Comparison of ENCODE assay signal across 1 cellular context in genomic region chr3:195270350-195271115, GRCh38.
TF ChIP-seq lines count a peak whose summit lies in the region.

No MANE protein-coding gene starts in this region.

TF ChIP-seq in HepG2, 621 proteins besides CTCF, POLR2A, EP300 and RAD21 (continued from another document and continues in another):
- no peak for TF ChIP-seq RORA (CRISPR knock-in tag; IDR thresholded peaks at IDR 0.05)
- no peak for TF ChIP-seq GTF2F1 (IDR thresholded peaks at IDR 0.05; ENCODE audit: low read length)
- 0 out of 2 replicates have a peak, but pooled peaks have one; percentile 44 for TF ChIP-seq FOXP4 (CRISPR knock-in tag; IDR thresholded peaks at IDR 0.05)
- TF ChIP-seq ATF1 (CRISPR knock-in tag; IDR thresholded peaks at IDR 0.05) = no peak
- TF ChIP-seq ARHGAP35 (CRISPR knock-in tag; IDR thresholded peaks at IDR 0.05; ENCODE audit: borderline replicate concordance) = 0 out of 2 replicates have a peak, but pooled peaks have one; percentile 49
- TF ChIP-seq SP1 (IDR thresholded peaks at IDR 0.05) = no peak
- TF ChIP-seq SP1 (CRISPR knock-in tag; IDR thresholded peaks at IDR 0.05) = no peak
- peak; percentile 18; the same call in 1 of the 2 replicates for TF ChIP-seq ZFP82 (CRISPR knock-in tag; IDR thresholded peaks at IDR 0.05; ENCODE audit: borderline replicate concordance)
- TF ChIP-seq NBN (conservative IDR thresholded peaks at IDR 0.05) = no peak
- TF ChIP-seq PHF21A (CRISPR knock-in tag; IDR thresholded peaks at IDR 0.05) = no peak; the same call in 1 of the 2 replicates
- TF ChIP-seq ZNF570 (CRISPR knock-in tag; IDR thresholded peaks at IDR 0.05; ENCODE audit: borderline replicate concordance) = peak; percentile 60; the same call in 1 of the 2 replicates
- TF ChIP-seq ZNF790 (CRISPR knock-in tag; IDR thresholded peaks at IDR 0.05; ENCODE audit: borderline replicate concordance) = no peak; the same call in 1 of the 2 replicates
- TF ChIP-seq, protein P1, sequence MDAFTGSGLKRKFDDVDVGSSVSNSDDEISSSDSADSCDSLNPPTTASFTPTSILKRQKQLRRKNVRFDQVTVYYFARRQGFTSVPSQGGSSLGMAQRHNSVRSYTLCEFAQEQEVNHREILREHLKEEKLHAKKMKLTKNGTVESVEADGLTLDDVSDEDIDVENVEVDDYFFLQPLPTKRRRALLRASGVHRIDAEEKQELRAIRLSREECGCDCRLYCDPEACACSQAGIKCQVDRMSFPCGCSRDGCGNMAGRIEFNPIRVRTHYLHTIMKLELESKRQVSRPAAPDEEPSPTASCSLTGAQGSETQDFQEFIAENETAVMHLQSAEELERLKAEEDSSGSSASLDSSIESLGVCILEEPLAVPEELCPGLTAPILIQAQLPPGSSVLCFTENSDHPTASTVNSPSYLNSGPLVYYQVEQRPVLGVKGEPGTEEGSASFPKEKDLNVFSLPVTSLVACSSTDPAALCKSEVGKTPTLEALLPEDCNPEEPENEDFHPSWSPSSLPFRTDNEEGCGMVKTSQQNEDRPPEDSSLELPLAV (CRISPR knock-in tag; conservative IDR thresholded peaks at IDR 0.05; ENCODE audit: low read depth) = no peak
- no peak for TF ChIP-seq DDIT3 (CRISPR knock-in tag; IDR thresholded peaks at IDR 0.05)
- TF ChIP-seq XRCC5 (optimal IDR thresholded peaks at IDR 0.05; ENCODE audit: low read length) = peak; percentile 53
- TF ChIP-seq ZNF451 (CRISPR knock-in tag; IDR thresholded peaks at IDR 0.05) = peak; percentile 79; the same call in 1 of the 2 replicates
- peak; percentile 88; the same call in 1 of the 2 replicates for TF ChIP-seq TFDP1 (CRISPR knock-in tag; IDR thresholded peaks at IDR 0.05; ENCODE audit: borderline replicate concordance)
- TF ChIP-seq HNRNPUL1 (IDR thresholded peaks at IDR 0.05; ENCODE audit: low read depth, low read length) = no peak
- no peak for TF ChIP-seq SOX5 (CRISPR knock-in tag; IDR thresholded peaks at IDR 0.05; ENCODE audit: borderline replicate concordance)
- TF ChIP-seq EEA1 (CRISPR knock-in tag; IDR thresholded peaks at IDR 0.05; ENCODE audit: borderline replicate concordance) = peak; percentile 88; the same call in 1 of the 2 replicates
- 0 out of 2 replicates have a peak, but pooled peaks have one; percentile 52 for TF ChIP-seq SATB2 (CRISPR knock-in tag; IDR thresholded peaks at IDR 0.05)
- TF ChIP-seq SALL1 (CRISPR knock-in tag; IDR thresholded peaks at IDR 0.05) = peak; percentile 66
- TF ChIP-seq, protein P2, sequence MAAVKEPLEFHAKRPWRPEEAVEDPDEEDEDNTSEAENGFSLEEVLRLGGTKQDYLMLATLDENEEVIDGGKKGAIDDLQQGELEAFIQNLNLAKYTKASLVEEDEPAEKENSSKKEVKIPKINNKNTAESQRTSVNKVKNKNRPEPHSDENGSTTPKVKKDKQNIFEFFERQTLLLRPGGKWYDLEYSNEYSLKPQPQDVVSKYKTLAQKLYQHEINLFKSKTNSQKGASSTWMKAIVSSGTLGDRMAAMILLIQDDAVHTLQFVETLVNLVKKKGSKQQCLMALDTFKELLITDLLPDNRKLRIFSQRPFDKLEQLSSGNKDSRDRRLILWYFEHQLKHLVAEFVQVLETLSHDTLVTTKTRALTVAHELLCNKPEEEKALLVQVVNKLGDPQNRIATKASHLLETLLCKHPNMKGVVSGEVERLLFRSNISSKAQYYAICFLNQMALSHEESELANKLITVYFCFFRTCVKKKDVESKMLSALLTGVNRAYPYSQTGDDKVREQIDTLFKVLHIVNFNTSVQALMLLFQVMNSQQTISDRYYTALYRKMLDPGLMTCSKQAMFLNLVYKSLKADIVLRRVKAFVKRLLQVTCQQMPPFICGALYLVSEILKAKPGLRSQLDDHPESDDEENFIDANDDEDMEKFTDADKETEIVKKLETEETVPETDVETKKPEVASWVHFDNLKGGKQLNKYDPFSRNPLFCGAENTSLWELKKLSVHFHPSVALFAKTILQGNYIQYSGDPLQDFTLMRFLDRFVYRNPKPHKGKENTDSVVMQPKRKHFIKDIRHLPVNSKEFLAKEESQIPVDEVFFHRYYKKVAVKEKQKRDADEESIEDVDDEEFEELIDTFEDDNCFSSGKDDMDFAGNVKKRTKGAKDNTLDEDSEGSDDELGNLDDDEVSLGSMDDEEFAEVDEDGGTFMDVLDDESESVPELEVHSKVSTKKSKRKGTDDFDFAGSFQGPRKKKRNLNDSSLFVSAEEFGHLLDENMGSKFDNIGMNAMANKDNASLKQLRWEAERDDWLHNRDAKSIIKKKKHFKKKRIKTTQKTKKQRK (IDR thresholded peaks at IDR 0.05; ENCODE audit: low read length) = no peak
- TF ChIP-seq, protein P3, sequence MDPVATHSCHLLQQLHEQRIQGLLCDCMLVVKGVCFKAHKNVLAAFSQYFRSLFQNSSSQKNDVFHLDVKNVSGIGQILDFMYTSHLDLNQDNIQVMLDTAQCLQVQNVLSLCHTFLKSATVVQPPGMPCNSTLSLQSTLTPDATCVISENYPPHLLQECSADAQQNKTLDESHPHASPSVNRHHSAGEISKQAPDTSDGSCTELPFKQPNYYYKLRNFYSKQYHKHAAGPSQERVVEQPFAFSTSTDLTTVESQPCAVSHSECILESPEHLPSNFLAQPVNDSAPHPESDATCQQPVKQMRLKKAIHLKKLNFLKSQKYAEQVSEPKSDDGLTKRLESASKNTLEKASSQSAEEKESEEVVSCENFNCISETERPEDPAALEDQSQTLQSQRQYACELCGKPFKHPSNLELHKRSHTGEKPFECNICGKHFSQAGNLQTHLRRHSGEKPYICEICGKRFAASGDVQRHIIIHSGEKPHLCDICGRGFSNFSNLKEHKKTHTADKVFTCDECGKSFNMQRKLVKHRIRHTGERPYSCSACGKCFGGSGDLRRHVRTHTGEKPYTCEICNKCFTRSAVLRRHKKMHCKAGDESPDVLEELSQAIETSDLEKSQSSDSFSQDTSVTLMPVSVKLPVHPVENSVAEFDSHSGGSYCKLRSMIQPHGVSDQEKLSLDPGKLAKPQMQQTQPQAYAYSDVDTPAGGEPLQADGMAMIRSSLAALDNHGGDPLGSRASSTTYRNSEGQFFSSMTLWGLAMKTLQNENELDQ (CRISPR knock-in tag; IDR thresholded peaks at IDR 0.05; ENCODE audit: borderline replicate concordance) = no peak
- 0 out of 2 replicates have a peak, but pooled peaks have one; percentile 56 for TF ChIP-seq ZNF44 (CRISPR knock-in tag; IDR thresholded peaks at IDR 0.05)
- no peak; the same call in 1 of the 2 replicates for TF ChIP-seq SALL2 (CRISPR knock-in tag; IDR thresholded peaks at IDR 0.05)
- no peak for TF ChIP-seq AHDC1 (CRISPR knock-in tag; IDR thresholded peaks at IDR 0.05; ENCODE audit: borderline replicate concordance)
- peak; percentile 32; the same call in 1 of the 2 replicates for TF ChIP-seq PITX1 (CRISPR knock-in tag; IDR thresholded peaks at IDR 0.05)
- TF ChIP-seq, protein P4, sequence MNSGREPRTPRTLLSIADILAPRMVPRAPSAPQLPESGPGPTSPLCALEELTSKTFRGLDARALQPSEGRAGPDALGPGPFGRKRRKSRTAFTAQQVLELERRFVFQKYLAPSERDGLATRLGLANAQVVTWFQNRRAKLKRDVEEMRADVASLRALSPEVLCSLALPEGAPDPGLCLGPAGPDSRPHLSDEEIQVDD (CRISPR knock-in tag; IDR thresholded peaks at IDR 0.05; ENCODE audit: borderline replicate concordance) = 0 out of 2 replicates have a peak, but pooled peaks have one; percentile 72
- TF ChIP-seq PAWR (CRISPR knock-in tag; IDR thresholded peaks at IDR 0.05; ENCODE audit: borderline replicate concordance) = no peak
- TF ChIP-seq SIN3B (IDR thresholded peaks at IDR 0.05; ENCODE audit: low read length) = no peak
- no peak for TF ChIP-seq ZBTB3 (CRISPR knock-in tag; IDR thresholded peaks at IDR 0.05; ENCODE audit: borderline replicate concordance, low read depth)
- TF ChIP-seq FOXK2 (IDR thresholded peaks at IDR 0.05) = no peak
- 0 out of 2 replicates have a peak, but pooled peaks have one; percentile 47 for TF ChIP-seq ZNF343 (CRISPR knock-in tag; IDR thresholded peaks at IDR 0.05)
- no peak; the same call in 1 of the 2 replicates for TF ChIP-seq ZNF724P (CRISPR knock-in tag; IDR thresholded peaks at IDR 0.05; ENCODE audit: borderline replicate concordance)
- TF ChIP-seq CREBL2 (CRISPR knock-in tag; IDR thresholded peaks at IDR 0.05; ENCODE audit: borderline replicate concordance) = no peak
- no peak for TF ChIP-seq NFRKB (IDR thresholded peaks at IDR 0.05)
- no peak; the same call in 1 of the 2 replicates for TF ChIP-seq ZNF235 (CRISPR knock-in tag; IDR thresholded peaks at IDR 0.05; ENCODE audit: borderline replicate concordance)
- TF ChIP-seq ZMYM2 (CRISPR knock-in tag; IDR thresholded peaks at IDR 0.05) = peak; percentile 63; the same call in 1 of the 2 replicates
- no peak; the same call in 1 of the 2 replicates for TF ChIP-seq HOXD1 (CRISPR knock-in tag; IDR thresholded peaks at IDR 0.05)
